1 cellular context compared by ENCODE assay signal in the genomic region with DNA sequence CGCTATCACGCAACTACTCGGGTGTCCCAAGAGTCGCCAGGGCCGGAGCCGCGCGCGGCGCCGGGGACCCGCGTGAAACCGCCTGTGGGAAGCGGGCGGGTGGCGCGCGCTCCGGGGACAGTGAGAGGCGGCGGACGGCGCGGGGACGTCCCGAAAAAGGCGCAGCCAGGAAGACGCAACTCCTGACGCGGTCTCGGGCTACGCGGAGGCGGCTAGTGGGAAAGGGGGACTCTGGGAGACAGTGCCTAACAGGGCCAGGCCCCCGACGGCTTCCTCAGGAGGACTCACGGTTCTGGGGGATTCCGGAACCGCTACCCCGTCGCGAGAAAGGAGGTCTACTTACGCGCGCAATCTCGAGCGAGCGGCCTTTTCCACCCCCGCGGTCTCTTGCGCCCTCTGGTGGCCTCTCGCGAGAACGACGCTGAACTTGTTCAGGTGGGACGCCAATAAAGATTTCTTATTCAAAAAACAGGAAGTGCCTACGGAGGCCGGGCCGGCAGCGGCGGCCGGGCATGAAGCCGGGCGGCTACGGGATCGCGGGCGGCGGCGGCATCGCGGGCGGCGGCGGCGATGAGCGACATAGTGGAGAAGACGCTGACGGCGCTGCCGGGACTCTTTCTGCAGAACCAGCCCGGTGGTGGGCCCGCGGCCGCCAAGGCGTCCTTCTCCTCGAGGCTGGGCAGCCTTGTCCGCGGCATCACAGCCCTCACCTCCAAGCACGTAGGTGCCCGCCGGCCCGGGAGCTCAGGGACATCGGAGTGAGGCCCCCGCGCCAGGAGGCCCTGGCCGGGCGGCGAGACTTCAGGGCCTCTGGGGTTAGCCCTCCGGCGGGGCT.
TF ChIP-seq lines count a peak whose summit lies in the region.

A gene (plus strand): TSS at position 475 of the 835 bp plus-strand sequence. CDS start 96 bp downstream, at position 571.

TF ChIP-seq in HepG2, 621 proteins besides CTCF, POLR2A, EP300 and RAD21 (continued from another document and continues in another):
- TF ChIP-seq, protein P1, sequence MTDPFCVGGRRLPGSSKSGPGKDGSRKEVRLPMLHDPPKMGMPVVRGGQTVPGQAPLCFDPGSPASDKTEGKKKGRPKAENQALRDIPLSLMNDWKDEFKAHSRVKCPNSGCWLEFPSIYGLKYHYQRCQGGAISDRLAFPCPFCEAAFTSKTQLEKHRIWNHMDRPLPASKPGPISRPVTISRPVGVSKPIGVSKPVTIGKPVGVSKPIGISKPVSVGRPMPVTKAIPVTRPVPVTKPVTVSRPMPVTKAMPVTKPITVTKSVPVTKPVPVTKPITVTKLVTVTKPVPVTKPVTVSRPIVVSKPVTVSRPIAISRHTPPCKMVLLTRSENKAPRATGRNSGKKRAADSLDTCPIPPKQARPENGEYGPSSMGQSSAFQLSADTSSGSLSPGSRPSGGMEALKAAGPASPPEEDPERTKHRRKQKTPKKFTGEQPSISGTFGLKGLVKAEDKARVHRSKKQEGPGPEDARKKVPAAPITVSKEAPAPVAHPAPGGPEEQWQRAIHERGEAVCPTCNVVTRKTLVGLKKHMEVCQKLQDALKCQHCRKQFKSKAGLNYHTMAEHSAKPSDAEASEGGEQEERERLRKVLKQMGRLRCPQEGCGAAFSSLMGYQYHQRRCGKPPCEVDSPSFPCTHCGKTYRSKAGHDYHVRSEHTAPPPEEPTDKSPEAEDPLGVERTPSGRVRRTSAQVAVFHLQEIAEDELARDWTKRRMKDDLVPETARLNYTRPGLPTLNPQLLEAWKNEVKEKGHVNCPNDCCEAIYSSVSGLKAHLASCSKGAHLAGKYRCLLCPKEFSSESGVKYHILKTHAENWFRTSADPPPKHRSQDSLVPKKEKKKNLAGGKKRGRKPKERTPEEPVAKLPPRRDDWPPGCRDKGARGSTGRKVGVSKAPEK (CRISPR knock-in tag; IDR thresholded peaks at IDR 0.05; ENCODE audit: borderline replicate concordance) = no peak
- TF ChIP-seq, protein P2, sequence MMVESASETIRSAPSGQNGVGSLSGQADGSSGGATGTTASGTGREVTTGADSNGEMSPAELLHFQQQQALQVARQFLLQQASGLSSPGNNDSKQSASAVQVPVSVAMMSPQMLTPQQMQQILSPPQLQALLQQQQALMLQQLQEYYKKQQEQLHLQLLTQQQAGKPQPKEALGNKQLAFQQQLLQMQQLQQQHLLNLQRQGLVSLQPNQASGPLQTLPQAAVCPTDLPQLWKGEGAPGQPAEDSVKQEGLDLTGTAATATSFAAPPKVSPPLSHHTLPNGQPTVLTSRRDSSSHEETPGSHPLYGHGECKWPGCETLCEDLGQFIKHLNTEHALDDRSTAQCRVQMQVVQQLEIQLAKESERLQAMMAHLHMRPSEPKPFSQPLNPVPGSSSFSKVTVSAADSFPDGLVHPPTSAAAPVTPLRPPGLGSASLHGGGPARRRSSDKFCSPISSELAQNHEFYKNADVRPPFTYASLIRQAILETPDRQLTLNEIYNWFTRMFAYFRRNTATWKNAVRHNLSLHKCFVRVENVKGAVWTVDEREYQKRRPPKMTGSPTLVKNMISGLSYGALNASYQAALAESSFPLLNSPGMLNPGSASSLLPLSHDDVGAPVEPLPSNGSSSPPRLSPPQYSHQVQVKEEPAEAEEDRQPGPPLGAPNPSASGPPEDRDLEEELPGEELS (CRISPR knock-in tag; IDR thresholded peaks at IDR 0.05) = no peak
- TF ChIP-seq ZNF781 (CRISPR knock-in tag; IDR thresholded peaks at IDR 0.05; ENCODE audit: borderline replicate concordance, not compliant biosample characterization) (peak; percentile 26), SUZ12 (IDR thresholded peaks at IDR 0.05; ENCODE audit: low read depth, low read length) (no peak), GFI1 (CRISPR knock-in tag; IDR thresholded peaks at IDR 0.05; ENCODE audit: borderline replicate concordance) (peak; percentile 61), ZNF562 (CRISPR knock-in tag; IDR thresholded peaks at IDR 0.05; ENCODE audit: borderline replicate concordance) (no peak), ZNF235 (CRISPR knock-in tag; IDR thresholded peaks at IDR 0.05; ENCODE audit: borderline replicate concordance) (no peak), TRIM24 (CRISPR knock-in tag; IDR thresholded peaks at IDR 0.05) (no peak), FLYWCH1 (CRISPR knock-in tag; IDR thresholded peaks at IDR 0.05) (peak; percentile 74; the same call in 1 of the 2 replicates), ZNF737 (CRISPR knock-in tag; IDR thresholded peaks at IDR 0.05; ENCODE audit: borderline replicate concordance) (no peak), ZSCAN25 (CRISPR knock-in tag; IDR thresholded peaks at IDR 0.05) (no peak), NR3C1 (CRISPR knock-in tag; IDR thresholded peaks at IDR 0.05) (no peak), ZNF460 (CRISPR knock-in tag; IDR thresholded peaks at IDR 0.05; ENCODE audit: borderline replicate concordance) (no peak), NFIC (IDR thresholded peaks at IDR 0.05; ENCODE audit: low read length) (no peak), SMYD3 (CRISPR knock-in tag; IDR thresholded peaks at IDR 0.05) (no peak), ZNF891 (CRISPR knock-in tag; IDR thresholded peaks at IDR 0.05) (no peak), PRMT3 (CRISPR knock-in tag; IDR thresholded peaks at IDR 0.05; ENCODE audit: borderline replicate concordance, low read depth) (no peak), ZNF24 (IDR thresholded peaks at IDR 0.05) (peak; percentile 53; the same call in 1 of the 2 replicates), RBM22 (optimal IDR thresholded peaks at IDR 0.05; ENCODE audit: low read length) (no peak), KDM5A (IDR thresholded peaks at IDR 0.05; ENCODE audit: borderline replicate concordance, low read length) (peak; percentile 94), SP5 (CRISPR knock-in tag; IDR thresholded peaks at IDR 0.05; ENCODE audit: borderline replicate concordance, low read depth) (no peak), TMF1 (CRISPR knock-in tag; IDR thresholded peaks at IDR 0.05; ENCODE audit: low read depth) (no peak), PITX1 (CRISPR knock-in tag; IDR thresholded peaks at IDR 0.05) (peak; percentile 55), CHD4 (IDR thresholded peaks at IDR 0.05; ENCODE audit: borderline replicate concordance, low read length) (no peak), SPEN (CRISPR knock-in tag; IDR thresholded peaks at IDR 0.05; ENCODE audit: low read depth) (peak; percentile 95), ZNF703 (CRISPR knock-in tag; IDR thresholded peaks at IDR 0.05; ENCODE audit: borderline replicate concordance) (0 out of 2 replicates have a peak, but pooled peaks have one; percentile 39), ZNF569 (CRISPR knock-in tag; IDR thresholded peaks at IDR 0.05; ENCODE audit: borderline replicate concordance) (no peak), EED (CRISPR knock-in tag; IDR thresholded peaks at IDR 0.05) (no peak)
- TF ChIP-seq, protein P3, sequence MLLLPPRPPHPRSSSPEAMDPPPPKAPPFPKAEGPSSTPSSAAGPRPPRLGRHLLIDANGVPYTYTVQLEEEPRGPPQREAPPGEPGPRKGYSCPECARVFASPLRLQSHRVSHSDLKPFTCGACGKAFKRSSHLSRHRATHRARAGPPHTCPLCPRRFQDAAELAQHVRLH (CRISPR knock-in tag; IDR thresholded peaks at IDR 0.05; ENCODE audit: borderline replicate concordance, low read depth) = no peak
- TF ChIP-seq, protein P4, sequence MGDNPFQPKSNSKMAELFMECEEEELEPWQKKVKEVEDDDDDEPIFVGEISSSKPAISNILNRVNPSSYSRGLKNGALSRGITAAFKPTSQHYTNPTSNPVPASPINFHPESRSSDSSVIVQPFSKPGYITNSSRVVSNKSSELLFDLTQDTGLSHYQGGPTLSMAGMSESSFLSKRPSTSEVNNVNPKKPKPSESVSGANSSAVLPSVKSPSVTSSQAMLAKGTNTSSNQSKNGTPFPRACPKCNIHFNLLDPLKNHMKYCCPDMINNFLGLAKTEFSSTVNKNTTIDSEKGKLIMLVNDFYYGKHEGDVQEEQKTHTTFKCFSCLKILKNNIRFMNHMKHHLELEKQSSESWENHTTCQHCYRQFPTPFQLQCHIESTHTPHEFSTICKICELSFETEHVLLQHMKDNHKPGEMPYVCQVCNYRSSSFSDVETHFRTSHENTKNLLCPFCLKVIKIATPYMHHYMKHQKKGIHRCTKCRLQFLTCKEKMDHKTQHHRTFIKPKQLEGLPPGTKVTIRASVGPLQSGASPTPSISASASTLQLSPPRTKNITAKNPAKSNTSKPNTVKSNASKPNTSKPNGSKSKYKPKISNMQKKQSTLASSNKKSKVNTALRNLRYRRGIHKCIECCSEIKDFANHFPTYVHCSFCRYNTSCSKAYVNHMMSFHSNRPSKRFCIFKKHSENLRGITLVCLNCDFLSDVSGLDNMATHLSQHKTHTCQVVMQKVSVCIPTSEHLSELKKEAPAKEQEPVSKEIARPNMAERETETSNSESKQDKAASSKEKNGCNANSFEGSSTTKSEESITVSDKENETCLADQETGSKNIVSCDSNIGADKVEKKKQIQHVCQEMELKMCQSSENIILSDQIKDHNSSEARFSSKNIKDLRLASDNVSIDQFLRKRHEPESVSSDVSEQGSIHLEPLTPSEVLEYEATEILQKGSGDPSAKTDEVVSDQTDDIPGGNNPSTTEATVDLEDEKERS (CRISPR knock-in tag; IDR thresholded peaks at IDR 0.05) = no peak; the same call in 1 of the 2 replicates
- TF ChIP-seq, protein P5, sequence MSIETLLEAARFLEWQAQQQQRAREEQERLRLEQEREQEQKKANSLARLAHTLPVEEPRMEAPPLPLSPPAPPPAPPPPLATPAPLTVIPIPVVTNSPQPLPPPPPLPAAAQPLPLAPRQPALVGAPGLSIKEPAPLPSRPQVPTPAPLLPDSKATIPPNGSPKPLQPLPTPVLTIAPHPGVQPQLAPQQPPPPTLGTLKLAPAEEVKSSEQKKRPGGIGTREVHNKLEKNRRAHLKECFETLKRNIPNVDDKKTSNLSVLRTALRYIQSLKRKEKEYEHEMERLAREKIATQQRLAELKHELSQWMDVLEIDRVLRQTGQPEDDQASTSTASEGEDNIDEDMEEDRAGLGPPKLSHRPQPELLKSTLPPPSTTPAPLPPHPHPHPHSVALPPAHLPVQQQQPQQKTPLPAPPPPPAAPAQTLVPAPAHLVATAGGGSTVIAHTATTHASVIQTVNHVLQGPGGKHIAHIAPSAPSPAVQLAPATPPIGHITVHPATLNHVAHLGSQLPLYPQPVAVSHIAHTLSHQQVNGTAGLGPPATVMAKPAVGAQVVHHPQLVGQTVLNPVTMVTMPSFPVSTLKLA (IDR thresholded peaks at IDR 0.05) = no peak
- TF ChIP-seq, protein P6, sequence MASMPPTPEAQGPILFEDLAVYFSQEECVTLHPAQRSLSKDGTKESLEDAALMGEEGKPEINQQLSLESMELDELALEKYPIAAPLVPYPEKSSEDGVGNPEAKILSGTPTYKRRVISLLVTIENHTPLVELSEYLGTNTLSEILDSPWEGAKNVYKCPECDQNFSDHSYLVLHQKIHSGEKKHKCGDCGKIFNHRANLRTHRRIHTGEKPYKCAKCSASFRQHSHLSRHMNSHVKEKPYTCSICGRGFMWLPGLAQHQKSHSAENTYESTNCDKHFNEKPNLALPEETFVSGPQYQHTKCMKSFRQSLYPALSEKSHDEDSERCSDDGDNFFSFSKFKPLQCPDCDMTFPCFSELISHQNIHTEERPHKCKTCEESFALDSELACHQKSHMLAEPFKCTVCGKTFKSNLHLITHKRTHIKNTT (CRISPR knock-in tag; IDR thresholded peaks at IDR 0.05) = no peak
- TF ChIP-seq, protein P7, sequence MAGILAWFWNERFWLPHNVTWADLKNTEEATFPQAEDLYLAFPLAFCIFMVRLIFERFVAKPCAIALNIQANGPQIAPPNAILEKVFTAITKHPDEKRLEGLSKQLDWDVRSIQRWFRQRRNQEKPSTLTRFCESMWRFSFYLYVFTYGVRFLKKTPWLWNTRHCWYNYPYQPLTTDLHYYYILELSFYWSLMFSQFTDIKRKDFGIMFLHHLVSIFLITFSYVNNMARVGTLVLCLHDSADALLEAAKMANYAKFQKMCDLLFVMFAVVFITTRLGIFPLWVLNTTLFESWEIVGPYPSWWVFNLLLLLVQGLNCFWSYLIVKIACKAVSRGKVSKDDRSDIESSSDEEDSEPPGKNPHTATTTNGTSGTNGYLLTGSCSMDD (CRISPR knock-in tag; IDR thresholded peaks at IDR 0.05) = no peak
- TF ChIP-seq, protein P8, sequence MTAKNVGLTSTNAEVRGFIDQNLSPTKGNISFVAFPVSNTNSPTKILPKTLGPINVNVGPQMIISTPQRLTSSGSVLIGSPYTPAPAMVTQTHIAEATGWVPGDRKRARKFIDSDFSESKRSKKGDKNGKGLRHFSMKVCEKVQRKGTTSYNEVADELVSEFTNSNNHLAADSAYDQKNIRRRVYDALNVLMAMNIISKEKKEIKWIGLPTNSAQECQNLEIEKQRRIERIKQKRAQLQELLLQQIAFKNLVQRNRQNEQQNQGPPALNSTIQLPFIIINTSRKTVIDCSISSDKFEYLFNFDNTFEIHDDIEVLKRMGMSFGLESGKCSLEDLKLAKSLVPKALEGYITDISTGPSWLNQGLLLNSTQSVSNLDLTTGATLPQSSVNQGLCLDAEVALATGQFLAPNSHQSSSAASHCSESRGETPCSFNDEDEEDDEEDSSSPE (CRISPR knock-in tag; IDR thresholded peaks at IDR 0.05) = peak; percentile 64
- TF ChIP-seq, protein P9, sequence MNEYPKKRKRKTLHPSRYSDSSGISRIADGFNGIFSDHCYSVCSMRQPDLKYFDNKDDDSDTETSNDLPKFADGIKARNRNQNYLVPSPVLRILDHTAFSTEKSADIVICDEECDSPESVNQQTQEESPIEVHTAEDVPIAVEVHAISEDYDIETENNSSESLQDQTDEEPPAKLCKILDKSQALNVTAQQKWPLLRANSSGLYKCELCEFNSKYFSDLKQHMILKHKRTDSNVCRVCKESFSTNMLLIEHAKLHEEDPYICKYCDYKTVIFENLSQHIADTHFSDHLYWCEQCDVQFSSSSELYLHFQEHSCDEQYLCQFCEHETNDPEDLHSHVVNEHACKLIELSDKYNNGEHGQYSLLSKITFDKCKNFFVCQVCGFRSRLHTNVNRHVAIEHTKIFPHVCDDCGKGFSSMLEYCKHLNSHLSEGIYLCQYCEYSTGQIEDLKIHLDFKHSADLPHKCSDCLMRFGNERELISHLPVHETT (CRISPR knock-in tag; conservative IDR thresholded peaks at IDR 0.05) = peak; percentile 63
- TF ChIP-seq, protein P10, sequence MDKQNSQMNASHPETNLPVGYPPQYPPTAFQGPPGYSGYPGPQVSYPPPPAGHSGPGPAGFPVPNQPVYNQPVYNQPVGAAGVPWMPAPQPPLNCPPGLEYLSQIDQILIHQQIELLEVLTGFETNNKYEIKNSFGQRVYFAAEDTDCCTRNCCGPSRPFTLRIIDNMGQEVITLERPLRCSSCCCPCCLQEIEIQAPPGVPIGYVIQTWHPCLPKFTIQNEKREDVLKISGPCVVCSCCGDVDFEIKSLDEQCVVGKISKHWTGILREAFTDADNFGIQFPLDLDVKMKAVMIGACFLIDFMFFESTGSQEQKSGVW (CRISPR knock-in tag; IDR thresholded peaks at IDR 0.05; ENCODE audit: borderline replicate concordance) = no peak
- TF ChIP-seq, protein P11, sequence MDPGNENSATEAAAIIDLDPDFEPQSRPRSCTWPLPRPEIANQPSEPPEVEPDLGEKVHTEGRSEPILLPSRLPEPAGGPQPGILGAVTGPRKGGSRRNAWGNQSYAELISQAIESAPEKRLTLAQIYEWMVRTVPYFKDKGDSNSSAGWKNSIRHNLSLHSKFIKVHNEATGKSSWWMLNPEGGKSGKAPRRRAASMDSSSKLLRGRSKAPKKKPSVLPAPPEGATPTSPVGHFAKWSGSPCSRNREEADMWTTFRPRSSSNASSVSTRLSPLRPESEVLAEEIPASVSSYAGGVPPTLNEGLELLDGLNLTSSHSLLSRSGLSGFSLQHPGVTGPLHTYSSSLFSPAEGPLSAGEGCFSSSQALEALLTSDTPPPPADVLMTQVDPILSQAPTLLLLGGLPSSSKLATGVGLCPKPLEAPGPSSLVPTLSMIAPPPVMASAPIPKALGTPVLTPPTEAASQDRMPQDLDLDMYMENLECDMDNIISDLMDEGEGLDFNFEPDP (CRISPR knock-in tag; conservative IDR thresholded peaks at IDR 0.05) = no peak
